Comparison of ENCODE assay signal across 27 cellular contexts in the genomic region with DNA sequence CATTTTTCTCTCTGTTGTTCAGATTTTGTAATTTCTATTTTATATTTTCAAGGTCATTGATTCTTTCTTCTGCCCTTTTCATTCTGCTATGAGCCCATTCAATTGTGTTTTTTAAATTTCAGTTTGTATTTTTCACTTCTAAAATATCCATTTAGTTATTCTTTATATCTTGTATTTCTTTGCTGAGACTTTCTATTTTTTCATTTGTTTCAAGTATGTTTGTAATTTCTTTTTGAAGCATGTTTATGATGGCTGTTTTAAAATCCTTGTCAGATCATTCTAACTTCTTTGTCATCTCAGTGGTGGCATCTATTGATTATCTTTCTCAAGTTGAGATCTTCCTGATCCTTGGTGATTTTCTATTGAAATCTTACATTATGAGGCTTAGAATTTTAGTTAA.
"Had no signal": no experiment of that assay in that cellular context is flagged by ENCODE, and none has a peak within 500 bp of the region (broad histone marks: within the 10 kb centered on the region; RNA-seq: fewer than 3 reads in every experiment).

No MANE protein-coding gene starts in this region.

- H3K36me3 ChIP-seq: colonic mucosa, gastrocnemius medialis, left lung, neural progenitor cell, sigmoid colon, thoracic aorta, tibial nerve, upper lobe of right lung, uterus had no signal

- ATAC-seq: esophagus mucosa; gastrocnemius medialis; left cardiac atrium; left lung; naive thymus-derived CD4-positive, alpha-beta T cell; psoas muscle; right cardiac atrium; stimulated activated effector memory CD8-positive, alpha-beta T cell treated with anti-CD3 and anti-CD28 coated beads, Interleukin-12 subunit alpha, Interleukin-12 subunit beta, amount 100 ng/mL, for 72 hours; stimulated activated naive CD8-positive, alpha-beta T cell treated with anti-CD3 and anti-CD28 coated beads, Interleukin-15, Interleukin-2, amounts not matched to agents 100 U/mL and 50 U/mL, for 24 hours; upper lobe of right lung had no signal

- H3K4me1 ChIP-seq: colonic mucosa, left lung, psoas muscle, sigmoid colon, upper lobe of right lung, uterus had no signal

- H3K27ac Mint-ChIP-seq: dendritic cell treated with granulocyte-macrophage colony-stimulating factor and Interleukin-4, amounts not matched to agents 40 ng/mL and 50 ng/mL, for 4 days; endodermal cell; naive thymus-derived CD4-positive, alpha-beta T cell; nephron; neural progenitor cell; stimulated activated effector memory CD8-positive, alpha-beta T cell treated with anti-CD3 and anti-CD28 coated beads, Interleukin-12 subunit alpha, Interleukin-12 subunit beta, amount 100 ng/mL, for 72 hours had no signal

- H2AFZ ChIP-seq: neural progenitor cell had no signal

- H3K9ac ChIP-seq: neural progenitor cell had no signal

- H3K36me3 Mint-ChIP-seq: neural progenitor cell had no signal

- H3K4me2 ChIP-seq: neural progenitor cell had no signal

- H3K27ac ChIP-seq: colonic mucosa, gastrocnemius medialis, left lung, neural progenitor cell, psoas muscle, sigmoid colon, thoracic aorta, tibial nerve, upper lobe of right lung, uterus had no signal

- H3K4me3 Mint-ChIP-seq: dendritic cell treated with granulocyte-macrophage colony-stimulating factor and Interleukin-4, amounts not matched to agents 40 ng/mL and 50 ng/mL, for 4 days; endodermal cell; naive thymus-derived CD4-positive, alpha-beta T cell; nephron; neural progenitor cell; stimulated activated effector memory CD8-positive, alpha-beta T cell treated with anti-CD3 and anti-CD28 coated beads, Interleukin-12 subunit alpha, Interleukin-12 subunit beta, amount 100 ng/mL, for 72 hours had no signal

- DNase-seq: colonic mucosa; effector CD8-positive, alpha-beta T cell; endodermal cell; foreskin fibroblast; gastrocnemius medialis; head of caudate nucleus; left cardiac atrium; left lung; mesendoderm; midbrain; naive thymus-derived CD4-positive, alpha-beta T cell; posterior cingulate gyrus; psoas muscle; right cardiac atrium; sigmoid colon; stimulated activated CD4-positive, alpha-beta T cell treated with anti-CD3 and anti-CD28 coated beads, Interleukin-2, amount 100 ng/mL, for 24 hours; stimulated activated CD4-positive, alpha-beta T cell treated with anti-CD3 and anti-CD28 coated beads, Interleukin-4, amount 100 ng/mL, for 24 hours; stimulated activated naive CD8-positive, alpha-beta T cell treated with anti-CD3 and anti-CD28 coated beads, Interleukin-15, Interleukin-2, amounts not matched to agents 100 U/mL and 50 U/mL, for 24 hours; upper lobe of right lung; uterus had no signal

- H3K4me3 ChIP-seq: colonic mucosa, gastrocnemius medialis, left lung, neural progenitor cell, psoas muscle, sigmoid colon, thoracic aorta, tibial nerve, upper lobe of right lung, uterus had no signal

- H3K27me3 Mint-ChIP-seq: dendritic cell treated with granulocyte-macrophage colony-stimulating factor and Interleukin-4, amounts not matched to agents 40 ng/mL and 50 ng/mL, for 4 days; naive thymus-derived CD4-positive, alpha-beta T cell had no signal

- H3K4me1 Mint-ChIP-seq: endodermal cell had no signal

- H3K9me3 ChIP-seq: colonic mucosa, gastrocnemius medialis, left lung, psoas muscle, sigmoid colon, thoracic aorta, tibial nerve, upper lobe of right lung, uterus had no signal

- H3K27me3 ChIP-seq: colonic mucosa, gastrocnemius medialis, left lung, neural progenitor cell, sigmoid colon, tibial nerve, upper lobe of right lung had no signal
